Comparison of ENCODE assay signal across 9 cellular contexts in genomic region chr1:109655624-109656519, GRCh38. TPM values are rescaled to one million over a fixed set of nuclear protein-coding genes. Genes with fewer than 3 reads are reported as not detected.
DNase-seq lines count a peak whose midpoint lies in the region; ATAC-seq, FAIRE-seq and TF ChIP-seq lines count a peak whose summit lies in the region.
"Had no signal": no experiment of that assay in that cellular context is flagged by ENCODE, and none has a peak within 500 bp of the region (broad histone marks: within the 10 kb centered on the region; RNA-seq: fewer than 3 reads in every experiment).

TSS of gene GSTM4 (plus strand) at chr1:109656099. CDS start at chr1:109656390, 291 bp downstream.

- dilution Hi-C loops in keratinocyte (cut with MboI; ENCODE audit: extremely low pct_ligation_motif_present, low sequenced_read_pairs) = no loop called here

- H3K27ac ChIP-seq in caudate nucleus (ENCODE audit: low read depth, low read length) = peak within 1 kb of the TSS; percentile 93
- H3K27ac ChIP-seq in keratinocyte (ENCODE audit: control insufficient read depth, insufficient read depth, low read length) = no peak within 1 kb of the TSS
- H3K27ac ChIP-seq: C4-2B had no signal

- peak; percentile 89 for ATAC-seq in HG02798 (IDR thresholded peaks at IDR 0.05; ENCODE audit: poor library complexity, unreplicated experiment)

- H4K20me1 ChIP-seq in keratinocyte (ENCODE audit: control insufficient read depth, extremely low read depth, insufficient read depth, low read length) = no peaks in the 10 kb centered on the region

- H3K36me3 ChIP-seq in keratinocyte (ENCODE audit: control insufficient read depth in 2 of 2, extremely low read depth in 1 of 2, insufficient read depth in 2 of 2, low read length in 2 of 2) = no peaks in the 10 kb centered on the region

- H3K4me3 ChIP-seq in keratinocyte (ENCODE audit: control insufficient read depth in 2 of 3, extremely low read depth in 1 of 3, insufficient read depth in 2 of 3, low read depth in 1 of 3, low read length in 3 of 3) = peak within 1 kb of the TSS; percentile 51 to 93 (median 80)

- no peaks in the 10 kb centered on the region for H3K9me3 ChIP-seq in keratinocyte (ENCODE audit: control insufficient read depth, low read depth, low read length)

- H3K9me1 ChIP-seq in keratinocyte (ENCODE audit: control insufficient read depth, extremely low read depth, insufficient read depth, low read length) = no peaks in the 10 kb centered on the region

- H2AFZ ChIP-seq in keratinocyte (ENCODE audit: control insufficient read depth, low read length) = peak within 1 kb of the TSS; percentile 98

- TF ChIP-seq CTCF in keratinocyte (optimal IDR thresholded peaks at IDR 0.05 in 1 of 3, IDR thresholded peaks at IDR 0.05 in 1 of 3, conservative IDR thresholded peaks at IDR 0.05 in 1 of 3; ENCODE audit: extremely low read depth in 1 of 3, insufficient read depth in 2 of 3, low read length in 3 of 3) = peak in 1 of 3 experiments; percentile 6

- peak within 1 kb of the TSS; percentile 66 for H3K9ac ChIP-seq in keratinocyte (ENCODE audit: control insufficient read depth, extremely low read depth, insufficient read depth, low read length)

- DNase-seq in NCI-H187 (lab: John Stamatoyannopoulos, UW) = peak; percentile 23 to 51
- no peak for DNase-seq in NCI-H187 treated with DMSO at 0.1 percent for 48 hours (lab: John Stamatoyannopoulos, UW)
- DNase-seq in NCI-H2196 (lab: John Stamatoyannopoulos, UW; ENCODE audit: unreplicated experiment) = peak; percentile 60
- peak in 3 of 4 experiments; percentile 28 to 42 (median 34) for DNase-seq in activated CD4-positive, CD25-positive, alpha-beta regulatory T cell (lab: John Stamatoyannopoulos, UW)
- DNase-seq in caudate nucleus (lab: John Stamatoyannopoulos, UW) = peak in 56 of 61 donors; percentile 30 to 85 (median 62)
- no peak for DNase-seq in keratinocyte (ENCODE audit: low read depth, low spot score)
- peak; percentile 69 for DNase-seq in stimulated activated CD4-positive, alpha-beta T cell treated with anti-CD3 and anti-CD28 coated beads, Interleukin-12 subunit alpha, Interleukin-12 subunit beta, amount 100 ng/mL, for 4 hours

- no peaks in the 10 kb centered on the region for H3K27me3 ChIP-seq in keratinocyte (ENCODE audit: control insufficient read depth, extremely low read depth, insufficient read depth, low read length)

- H3K4me2 ChIP-seq in keratinocyte (ENCODE audit: control insufficient read depth, extremely low read depth, insufficient read depth, low read depth, low read length) = peak within 1 kb of the TSS; percentile 96

- FAIRE-seq in keratinocyte (lab: Jason Lieb, UNC) = no peak

- H3K79me2 ChIP-seq in keratinocyte (ENCODE audit: control insufficient read depth, insufficient read depth, low read length) = no peaks in the 10 kb centered on the region

- H3K4me1 ChIP-seq in keratinocyte (ENCODE audit: control insufficient read depth, extremely low read depth, insufficient read depth, low read length) = peaks cover 7% of the 10 kb centered on the region

RNA-seq across cellular contexts. Expression of gene GSTM4, which starts in this region (rescaled TPM):
- polyA plus RNA-seq in keratinocyte = 13.3 to 15.9 TPM (median 14.1 TPM) in 3 replicates
- polyA plus RNA-seq in keratinocyte (2011; ENCODE audit: low read depth) = 2.7 TPM
- 12.6 and 13.8 TPM in 2 replicates for polyA plus RNA-seq in keratinocyte (2011; cell fraction: cytosol; rRNA removed)
- 17.8 and 22.9 TPM in 2 replicates for polyA plus RNA-seq in keratinocyte (2011; cell fraction: nucleus; rRNA removed)
- polyA plus RNA-seq in keratinocyte (2012; ENCODE audit: low replicate concordance) = 4.5 and 10.2 TPM in 2 replicates
- polyA minus RNA-seq in keratinocyte = 7.0 to 16.5 TPM (median 9.7 TPM) in 3 replicates
- 10.0 TPM for polyA minus RNA-seq in keratinocyte (2011; cell fraction: cytosol; rRNA and poly(A)+ RNA removed)
- polyA minus RNA-seq in keratinocyte (2011; cell fraction: nucleus; rRNA and poly(A)+ RNA removed) = 5.3 and 10.9 TPM in 2 replicates

Comparison
In these comparisons a context has a peak if more than half of its experiments do, and no peak if none do; other contexts are left out.
1. DNase-seq: peak in NCI-H187 (2 of 2), NCI-H2196 (single experiment), activated CD4-positive, CD25-positive, alpha-beta regulatory T cell (3 of 4), caudate nucleus (56 of 61) and stimulated activated CD4-positive, alpha-beta T cell treated with anti-CD3 and anti-CD28 coated beads, Interleukin-12 subunit alpha, Interleukin-12 subunit beta, amount 100 ng/mL, for 4 hours (single experiment); none in NCI-H187 treated with DMSO at 0.1 percent for 48 hours (single experiment) and keratinocyte (single experiment).